In genomic region chr9:274101-274500, GRCh38 we compare ENCODE assay signal across 13 cellular contexts. TPM values are rescaled to one million over a fixed set of nuclear protein-coding genes. Genes with fewer than 3 reads are reported as not detected.
DNase-seq lines count a peak whose midpoint lies in the region; FAIRE-seq and TF ChIP-seq lines count a peak whose summit lies in the region.
"Had no signal": no experiment of that assay in that cellular context is flagged by ENCODE, and none has a peak within 500 bp of the region (broad histone marks: within the 10 kb centered on the region; RNA-seq: fewer than 3 reads in every experiment).

No MANE protein-coding gene starts in this region.

- CTCF ChIA-PET in activated naive CD4-positive, alpha-beta T cell treated with anti-CD3 and anti-CD28 coated beads, Interleukin-2, amount 10 ng/mL, durations not matched to agents 7 days and 5 days (lab: Charles Lee) = interaction anchor here (1.0 kb wide), 1 partner anchor 186 kb away, joined by 3 read pairs; no protein-coding TSS in a partner anchor

- 86% methylated on average over 5 of the region's 5 CpGs for WGBS in urinary bladder

- no peaks in the 10 kb centered on the region for H4K20me1 ChIP-seq in SU-DHL-6 (ENCODE audit: low read depth, low read length)

- peak overlapping the region; percentile 81 for H3K4me3 Mint-ChIP-seq in activated naive CD4-positive, alpha-beta T cell treated with anti-CD3 and anti-CD28 coated beads, Interleukin-2, amount 10 ng/mL, durations not matched to agents 7 days and 5 days
- H3K4me3 Mint-ChIP-seq in immature natural killer cell = peak overlapping the region; percentile 91 to 94 (median 93)
- H3K4me3 Mint-ChIP-seq: GM23338, mesothelial cell of epicardium had no signal

- TF ChIP-seq CTCF in SU-DHL-6 (IDR thresholded peaks at IDR 0.05; ENCODE audit: insufficient read depth, low read length, poor library complexity, severe bottlenecking) = no peak

- H3K79me2 ChIP-seq in SU-DHL-6 (ENCODE audit: insufficient read depth, low read length) = peaks cover 57% of the 10 kb centered on the region
- H3K79me2 ChIP-seq: parathyroid adenoma had no signal

- peaks cover 51% of the 10 kb centered on the region for H3K4me1 Mint-ChIP-seq in activated naive CD4-positive, alpha-beta T cell treated with anti-CD3 and anti-CD28 coated beads, Interleukin-2, amount 10 ng/mL, durations not matched to agents 7 days and 5 days
- H3K4me1 Mint-ChIP-seq in immature natural killer cell = peaks cover 59 to 67% of the 10 kb centered on the region in 2 donors
- H3K4me1 Mint-ChIP-seq: GM23338, mesothelial cell of epicardium had no signal

- peaks cover 2% of the 10 kb centered on the region for H3K9me3 Mint-ChIP-seq in activated naive CD4-positive, alpha-beta T cell treated with anti-CD3 and anti-CD28 coated beads, Interleukin-2, amount 10 ng/mL, durations not matched to agents 7 days and 5 days
- H3K9me3 Mint-ChIP-seq in immature natural killer cell = no peaks in the 10 kb centered on the region
- H3K9me3 Mint-ChIP-seq: GM23338 had no signal

- H2AFZ ChIP-seq in SU-DHL-6 (ENCODE audit: low read depth, low read length, severe bottlenecking) = no peak overlapping the region
- H2AFZ ChIP-seq: GM23338, parathyroid adenoma had no signal

- no peak for FAIRE-seq in GM19239 (lab: Jason Lieb, UNC)
- FAIRE-seq: urothelium cell line had no signal

- peak overlapping the region; percentile 66 for H3K9ac ChIP-seq in SU-DHL-6 (ENCODE audit: low read length)
- H3K9ac ChIP-seq: parathyroid adenoma had no signal

- no peaks in the 10 kb centered on the region for H3K4me1 ChIP-seq in urinary bladder (ENCODE audit: insufficient read depth)
- H3K4me1 ChIP-seq: parathyroid adenoma had no signal

- no peaks in the 10 kb centered on the region for H3K9me2 ChIP-seq in SU-DHL-6 (replicated peaks; ENCODE audit: insufficient read depth, low read length)

- peaks cover 39% of the 10 kb centered on the region for H3K36me3 Mint-ChIP-seq in activated naive CD4-positive, alpha-beta T cell treated with anti-CD3 and anti-CD28 coated beads, Interleukin-2, amount 10 ng/mL, durations not matched to agents 7 days and 5 days
- peaks cover 5 to 15% (median 5%) of the 10 kb centered on the region in 3 donors for H3K36me3 Mint-ChIP-seq in immature natural killer cell

- peaks cover 22% of the 10 kb centered on the region for H3F3A ChIP-seq in SU-DHL-6 (ENCODE audit: insufficient read depth)

- H3K9me3 ChIP-seq in SU-DHL-6 (ENCODE audit: insufficient read depth, low read length) = no peaks in the 10 kb centered on the region

- peak overlapping the region; percentile 92 for H3K27ac ChIP-seq in SU-DHL-6 (ENCODE audit: low read depth, low read length)
- peak overlapping the region; percentile 10 for H3K27ac ChIP-seq in urinary bladder (ENCODE audit: low read depth)
- H3K27ac ChIP-seq: parathyroid adenoma had no signal

- H3K27ac Mint-ChIP-seq in activated naive CD4-positive, alpha-beta T cell treated with anti-CD3 and anti-CD28 coated beads, Interleukin-2, amount 10 ng/mL, durations not matched to agents 7 days and 5 days = peak overlapping the region; percentile 98
- H3K27ac Mint-ChIP-seq in immature natural killer cell = peak overlapping the region in 4 of 6 donors; percentile 94 to 100 (median 96)
- H3K27ac Mint-ChIP-seq: GM23338, mesothelial cell of epicardium had no signal

- no peaks in the 10 kb centered on the region for H3K27me3 Mint-ChIP-seq in activated naive CD4-positive, alpha-beta T cell treated with anti-CD3 and anti-CD28 coated beads, Interleukin-2, amount 10 ng/mL, durations not matched to agents 7 days and 5 days
- H3K27me3 Mint-ChIP-seq in immature natural killer cell (ENCODE audit: low read depth in 3 of 3) = peaks cover 4 to 12% (median 10%) of the 10 kb centered on the region in 3 donors

- peaks cover 18% of the 10 kb centered on the region for H3K36me3 ChIP-seq in SU-DHL-6 (ENCODE audit: low read length)
- no peaks in the 10 kb centered on the region for H3K36me3 ChIP-seq in urinary bladder (ENCODE audit: insufficient read depth)

- peak overlapping the region; percentile 99 for H3K4me2 ChIP-seq in SU-DHL-6 (ENCODE audit: low read depth, low read length, poor library complexity, severe bottlenecking)
- H3K4me2 ChIP-seq: GM23338 had no signal

- DNase-seq in activated naive CD4-positive, alpha-beta T cell treated with anti-CD3 and anti-CD28 coated beads, Interleukin-2, amount 10 ng/mL, durations not matched to agents 7 days and 5 days = no peak
- no peak for DNase-seq in activated naive CD4-positive, alpha-beta T cell treated with Interleukin-2 at 50 U/mL for 16 hours
- DNase-seq in immature natural killer cell (no peak), NCI-H1048 (lab: John Stamatoyannopoulos, UW) (no peak), GM19239 (ENCODE audit: insufficient read length, low spot score) (no peak), kidney tubule cell (ENCODE audit: low spot score) (no peak)
- DNase-seq: NCI-H345 had no signal

- H3K4me3 ChIP-seq in SU-DHL-6 (ENCODE audit: insufficient read depth, low read length, poor library complexity, severe bottlenecking) = peak overlapping the region; percentile 70
- peak overlapping the region; percentile 9 for H3K4me3 ChIP-seq in urinary bladder (ENCODE audit: low read depth, low read length)
- H3K4me3 ChIP-seq: GM23338 had no signal

- H3K27me3 ChIP-seq in SU-DHL-6 (ENCODE audit: low read length) = no peaks in the 10 kb centered on the region

RNA-seq across cellular contexts. Expression of gene DOCK8, which starts 59.4 kb away (rescaled TPM):
- polyA plus RNA-seq in immature natural killer cell (10 to 100 TPM; 15.3 to 81.9 (median 25.7) TPM), urinary bladder (5.2 TPM)
- 12.5 TPM for total RNA-seq in urinary bladder
